Comparison of ENCODE assay signal across 1 cellular context in the genomic region with DNA sequence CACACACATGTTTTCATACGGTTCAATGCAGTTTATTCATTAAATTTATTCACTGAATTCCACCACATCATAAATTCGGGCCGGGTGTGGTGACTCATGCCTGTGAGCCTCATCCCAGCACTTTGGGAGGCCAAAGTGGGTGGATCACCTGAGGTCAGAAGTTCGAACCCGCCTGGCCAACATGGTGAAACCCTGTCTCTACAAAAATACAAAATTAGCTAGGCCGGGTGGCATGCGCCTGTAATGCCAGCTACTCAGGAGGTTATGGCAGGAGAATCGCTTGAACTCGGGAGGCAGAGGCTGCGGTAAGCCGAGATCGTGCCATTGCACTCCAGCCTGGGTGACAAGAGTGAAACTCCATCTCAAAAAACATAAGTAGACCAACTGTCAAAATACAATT.
TF ChIP-seq lines count a peak whose summit lies in the region.

No MANE protein-coding gene starts in this region.

TF ChIP-seq in GM23338, 12 proteins besides CTCF, POLR2A, EP300 and RAD21 (continued from another document):
- TF ChIP-seq ZNF462 (CRISPR knock-in tag; IDR thresholded peaks at IDR 0.05) (no peak), POLR2AphosphoS5 (IDR thresholded peaks at IDR 0.05; ENCODE audit: low read depth) (no peak), ZNF114 (CRISPR knock-in tag; IDR thresholded peaks at IDR 0.05) (no peak), NANOG (IDR thresholded peaks at IDR 0.05; ENCODE audit: borderline replicate concordance) (no peak), EZH2phosphoT487 (IDR thresholded peaks at IDR 0.05; ENCODE audit: unreplicated experiment) (no peak)
- TF ChIP-seq, protein P1, sequence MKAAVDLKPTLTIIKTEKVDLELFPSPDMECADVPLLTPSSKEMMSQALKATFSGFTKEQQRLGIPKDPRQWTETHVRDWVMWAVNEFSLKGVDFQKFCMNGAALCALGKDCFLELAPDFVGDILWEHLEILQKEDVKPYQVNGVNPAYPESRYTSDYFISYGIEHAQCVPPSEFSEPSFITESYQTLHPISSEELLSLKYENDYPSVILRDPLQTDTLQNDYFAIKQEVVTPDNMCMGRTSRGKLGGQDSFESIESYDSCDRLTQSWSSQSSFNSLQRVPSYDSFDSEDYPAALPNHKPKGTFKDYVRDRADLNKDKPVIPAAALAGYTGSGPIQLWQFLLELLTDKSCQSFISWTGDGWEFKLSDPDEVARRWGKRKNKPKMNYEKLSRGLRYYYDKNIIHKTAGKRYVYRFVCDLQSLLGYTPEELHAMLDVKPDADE (IDR thresholded peaks at IDR 0.05), result no peak
TF ChIP-seq in GM23338: peak in this region for 0.
